Comparison of ENCODE assay signal across 16 cellular contexts in genomic region chr2:40403233-40403841, GRCh38. TPM values are rescaled to one million over a fixed set of nuclear protein-coding genes. Genes with fewer than 3 reads are reported as not detected.
A peak's percentile ranks its signal among the peaks of the same experiment; 100 is the strongest.
DNase-seq lines count a peak whose midpoint lies in the region; ATAC-seq, FAIRE-seq and TF ChIP-seq lines count a peak whose summit lies in the region.
"Had no signal": no experiment of that assay in that cellular context is flagged by ENCODE, and none has a peak within 500 bp of the region (broad histone marks: within the 10 kb centered on the region; RNA-seq: fewer than 3 reads in every experiment).

No MANE protein-coding gene starts in this region.

- H3K4me3 ChIP-seq in cardiac fibroblast (replicated peaks in 1 of 2; ENCODE audit: low read depth in 2 of 2, low read length in 2 of 2): no peak overlapping the region
- H3K4me3 ChIP-seq in pancreas: no peak overlapping the region
- H3K4me3 ChIP-seq: HAP-1, testis had no signal

- H3K27ac ChIP-seq in pancreas: no peak overlapping the region
- H3K27ac ChIP-seq: testis had no signal

- intact Hi-C loops in Right ventricle myocardium superior (cut with DNase I) (no loop called here), cardiac septum (cut with DNase I) (no loop called here), pancreas (cut with DNase I) (no loop called here)

- no peaks in the 10 kb centered on the region for H3K9me3 ChIP-seq in pancreas
- H3K9me3 ChIP-seq: HAP-1, testis had no signal

- TF ChIP-seq CTCF in cardiac fibroblast (IDR thresholded peaks at IDR 0.05; ENCODE audit: low read depth, low read length): no peak
- no peak for TF ChIP-seq CTCF in pancreas (IDR thresholded peaks at IDR 0.05)

- FAIRE-seq in pancreas (lab: Jason Lieb, UNC): no peak
- FAIRE-seq: A204.1 had no signal

- ATAC-seq in Right ventricle myocardium superior (ENCODE audit: poor library complexity) (peak; percentile 62), pancreas (no peak)
- no peak for ATAC-seq in stimulated activated naive CD8-positive, alpha-beta T cell treated with anti-CD3 and anti-CD28 coated beads, Interleukin-15, Interleukin-2, amounts not matched to agents 100 U/mL and 50 U/mL, for 24 hours

- WGBS in pancreas, 2 donors: 65 to 75% methylated on average over 4 of the region's 4 CpGs

- no peaks in the 10 kb centered on the region for H3K36me3 ChIP-seq in pancreas
- H3K36me3 ChIP-seq: HAP-1 had no signal

- no peaks in the 10 kb centered on the region for H3K27me3 ChIP-seq in pancreas
- H3K27me3 ChIP-seq: testis had no signal

- H3K4me1 ChIP-seq in pancreas: no peaks in the 10 kb centered on the region

- DNase-seq in Right ventricle myocardium superior (no peak), cardiac septum (ENCODE audit: low spot score) (no peak), cardiac fibroblast (ENCODE audit: low read depth in 2 of 2) (peak; percentile 86 to 96), iris pigment epithelial cell (ENCODE audit: low read depth) (peak; percentile 95), pancreas (no peak), KG1 (lab: John Stamatoyannopoulos, UW) (no peak)
- DNase-seq in stimulated activated naive CD8-positive, alpha-beta T cell treated with anti-CD3 and anti-CD28 coated beads, Interleukin-15, Interleukin-2, amounts not matched to agents 100 U/mL and 50 U/mL, for 24 hours: no peak
- no peak for DNase-seq in activated T-cell treated with anti-CD3 and anti-CD28 coated beads, Interleukin-2, amount 50 U/mL, for 1 hour
- DNase-seq: activated CD4-positive, alpha-beta T cell treated with anti-CD3 and anti-CD28 coated beads, Interleukin-2, amount 50 U/mL, for 1 hour; activated effector memory CD4-positive, alpha-beta T cell treated with anti-CD3 and anti-CD28 coated beads, Interleukin-2, amount 50 U/mL, for 16 hours; DMS53; NCI-H2081 treated with DMSO at 0.1 percent for 48 hours; T-helper 2 cell; testis had no signal

RNA-seq across cellular contexts. Expression of gene SLC8A1, which starts 48.6 kb away (rescaled TPM):
- total RNA-seq in Right ventricle myocardium superior (958 TPM), cardiac septum (906 TPM), pancreas (10 to 100 TPM in 1 of 6 donors, 1 to 10 TPM in 5; 1.6 to 12.4 (median 3.8) TPM)
- polyA plus RNA-seq in pancreas: 1 to 10 TPM in 1 of 2 donors, under 1 TPM in 1; 0.19 to 1.0 TPM

Comparison
In these comparisons a context has a peak if more than half of its experiments do, and no peak if none do; other contexts are left out.
1. DNase-seq: peak in cardiac fibroblast (2 of 2) and iris pigment epithelial cell (single experiment); none in Right ventricle myocardium superior (single experiment), cardiac septum (single experiment), stimulated activated naive CD8-positive, alpha-beta T cell treated with anti-CD3 and anti-CD28 coated beads, Interleukin-15, Interleukin-2, amounts not matched to agents 100 U/mL and 50 U/mL, for 24 hours (single experiment), activated T-cell treated with anti-CD3 and anti-CD28 coated beads, Interleukin-2, amount 50 U/mL, for 1 hour (single experiment), pancreas (0 of 6) and KG1 (single experiment).
2. RNA of gene SLC8A1, which starts 48.6 kb away (total RNA-seq): 958 TPM in Right ventricle myocardium superior (single experiment) and 906 TPM in cardiac septum (single experiment); 1.6 to 12.4 TPM in pancreas; every median in the first group is over 10 times any median in the second.